ENCODE assay signal across 1 cellular context in the genomic region with DNA sequence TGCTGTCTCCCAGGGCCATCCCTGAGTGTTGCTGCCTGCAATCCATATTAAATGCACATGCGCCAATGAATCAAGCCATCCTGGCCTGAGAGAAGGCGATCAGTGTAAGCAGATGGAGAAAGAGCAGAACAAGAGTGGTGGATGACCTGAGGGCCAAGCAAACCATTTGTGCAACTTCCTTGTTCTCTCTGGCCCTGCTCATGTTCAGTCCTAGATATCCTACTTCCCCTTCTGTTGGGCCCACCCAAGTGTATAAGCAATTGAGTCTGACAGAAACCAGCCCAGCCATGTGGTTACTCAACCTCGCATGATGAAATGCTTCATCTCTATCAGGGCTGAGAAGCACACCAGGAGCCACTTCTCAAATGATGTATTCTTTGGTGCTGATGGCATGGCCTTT.
TF ChIP-seq lines count a peak whose summit lies in the region.

No MANE protein-coding gene starts in this region.

TF ChIP-seq in HepG2, 621 proteins besides CTCF, POLR2A, EP300 and RAD21 (continued from another document):
- TF ChIP-seq, protein P1, sequence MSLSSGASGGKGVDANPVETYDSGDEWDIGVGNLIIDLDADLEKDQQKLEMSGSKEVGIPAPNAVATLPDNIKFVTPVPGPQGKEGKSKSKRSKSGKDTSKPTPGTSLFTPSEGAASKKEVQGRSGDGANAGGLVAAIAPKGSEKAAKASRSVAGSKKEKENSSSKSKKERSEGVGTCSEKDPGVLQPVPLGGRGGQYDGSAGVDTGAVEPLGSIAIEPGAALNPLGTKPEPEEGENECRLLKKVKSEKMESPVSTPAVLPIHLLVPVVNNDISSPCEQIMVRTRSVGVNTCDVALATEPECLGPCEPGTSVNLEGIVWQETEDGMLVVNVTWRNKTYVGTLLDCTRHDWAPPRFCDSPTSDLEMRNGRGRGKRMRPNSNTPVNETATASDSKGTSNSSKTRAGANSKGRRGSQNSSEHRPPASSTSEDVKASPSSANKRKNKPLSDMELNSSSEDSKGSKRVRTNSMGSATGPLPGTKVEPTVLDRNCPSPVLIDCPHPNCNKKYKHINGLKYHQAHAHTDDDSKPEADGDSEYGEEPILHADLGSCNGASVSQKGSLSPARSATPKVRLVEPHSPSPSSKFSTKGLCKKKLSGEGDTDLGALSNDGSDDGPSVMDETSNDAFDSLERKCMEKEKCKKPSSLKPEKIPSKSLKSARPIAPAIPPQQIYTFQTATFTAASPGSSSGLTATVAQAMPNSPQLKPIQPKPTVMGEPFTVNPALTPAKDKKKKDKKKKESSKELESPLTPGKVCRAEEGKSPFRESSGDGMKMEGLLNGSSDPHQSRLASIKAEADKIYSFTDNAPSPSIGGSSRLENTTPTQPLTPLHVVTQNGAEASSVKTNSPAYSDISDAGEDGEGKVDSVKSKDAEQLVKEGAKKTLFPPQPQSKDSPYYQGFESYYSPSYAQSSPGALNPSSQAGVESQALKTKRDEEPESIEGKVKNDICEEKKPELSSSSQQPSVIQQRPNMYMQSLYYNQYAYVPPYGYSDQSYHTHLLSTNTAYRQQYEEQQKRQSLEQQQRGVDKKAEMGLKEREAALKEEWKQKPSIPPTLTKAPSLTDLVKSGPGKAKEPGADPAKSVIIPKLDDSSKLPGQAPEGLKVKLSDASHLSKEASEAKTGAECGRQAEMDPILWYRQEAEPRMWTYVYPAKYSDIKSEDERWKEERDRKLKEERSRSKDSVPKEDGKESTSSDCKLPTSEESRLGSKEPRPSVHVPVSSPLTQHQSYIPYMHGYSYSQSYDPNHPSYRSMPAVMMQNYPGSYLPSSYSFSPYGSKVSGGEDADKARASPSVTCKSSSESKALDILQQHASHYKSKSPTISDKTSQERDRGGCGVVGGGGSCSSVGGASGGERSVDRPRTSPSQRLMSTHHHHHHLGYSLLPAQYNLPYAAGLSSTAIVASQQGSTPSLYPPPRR (CRISPR knock-in tag; IDR thresholded peaks at IDR 0.05; ENCODE audit: borderline replicate concordance), result no peak
- TF ChIP-seq SMAD3 (CRISPR knock-in tag; IDR thresholded peaks at IDR 0.05) (no peak), ZNF251 (CRISPR knock-in tag; IDR thresholded peaks at IDR 0.05) (no peak), RNF2 (conservative IDR thresholded peaks at IDR 0.05; ENCODE audit: low read depth) (no peak), ZBTB38 (CRISPR knock-in tag; IDR thresholded peaks at IDR 0.05) (no peak), ZNF292 (CRISPR knock-in tag; IDR thresholded peaks at IDR 0.05; ENCODE audit: borderline replicate concordance, low read depth) (no peak), ASH2L (IDR thresholded peaks at IDR 0.05; ENCODE audit: insufficient read length, low read depth, low read length) (no peak), ZNF678 (CRISPR knock-in tag; IDR thresholded peaks at IDR 0.05) (no peak), SMAD1 (CRISPR knock-in tag; IDR thresholded peaks at IDR 0.05; ENCODE audit: borderline replicate concordance, low read depth) (no peak)
- TF ChIP-seq, protein P2, sequence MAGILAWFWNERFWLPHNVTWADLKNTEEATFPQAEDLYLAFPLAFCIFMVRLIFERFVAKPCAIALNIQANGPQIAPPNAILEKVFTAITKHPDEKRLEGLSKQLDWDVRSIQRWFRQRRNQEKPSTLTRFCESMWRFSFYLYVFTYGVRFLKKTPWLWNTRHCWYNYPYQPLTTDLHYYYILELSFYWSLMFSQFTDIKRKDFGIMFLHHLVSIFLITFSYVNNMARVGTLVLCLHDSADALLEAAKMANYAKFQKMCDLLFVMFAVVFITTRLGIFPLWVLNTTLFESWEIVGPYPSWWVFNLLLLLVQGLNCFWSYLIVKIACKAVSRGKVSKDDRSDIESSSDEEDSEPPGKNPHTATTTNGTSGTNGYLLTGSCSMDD (CRISPR knock-in tag; IDR thresholded peaks at IDR 0.05), result no peak
- TF ChIP-seq, protein P3, sequence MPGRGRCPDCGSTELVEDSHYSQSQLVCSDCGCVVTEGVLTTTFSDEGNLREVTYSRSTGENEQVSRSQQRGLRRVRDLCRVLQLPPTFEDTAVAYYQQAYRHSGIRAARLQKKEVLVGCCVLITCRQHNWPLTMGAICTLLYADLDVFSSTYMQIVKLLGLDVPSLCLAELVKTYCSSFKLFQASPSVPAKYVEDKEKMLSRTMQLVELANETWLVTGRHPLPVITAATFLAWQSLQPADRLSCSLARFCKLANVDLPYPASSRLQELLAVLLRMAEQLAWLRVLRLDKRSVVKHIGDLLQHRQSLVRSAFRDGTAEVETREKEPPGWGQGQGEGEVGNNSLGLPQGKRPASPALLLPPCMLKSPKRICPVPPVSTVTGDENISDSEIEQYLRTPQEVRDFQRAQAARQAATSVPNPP (CRISPR knock-in tag; IDR thresholded peaks at IDR 0.05), result no peak
